Comparison of ENCODE assay signal across 8 cellular contexts in genomic region chr1:212792396-212792908, GRCh38. TPM values are rescaled to one million over a fixed set of nuclear protein-coding genes. Genes with fewer than 3 reads are reported as not detected.
A peak's percentile ranks its signal among the peaks of the same experiment; 100 is the strongest.
DNase-seq lines count a peak whose midpoint lies in the region; ATAC-seq and TF ChIP-seq lines count a peak whose summit lies in the region.

No MANE protein-coding gene starts in this region.

- peak overlapping the region; percentile 99 for H3K4me3 Mint-ChIP-seq in activated CD4-positive, alpha-beta T cell treated with anti-CD3 and anti-CD28 coated beads, Interleukin-2, amount 10 ng/mL, durations not matched to agents 7 days and 5 days

- H3K36me3 ChIP-seq in adrenal gland (replicated peaks in 1 of 2) (peaks cover 0 to 12% of the 10 kb centered on the region in 2 donors), left lung (peaks cover 0 to 14% of the 10 kb centered on the region in 2 donors), thymus (ENCODE audit: control insufficient read depth, insufficient read depth) (peaks cover 3% of the 10 kb centered on the region)

- 14 to 25% (median 16%) methylated on average over 13 to 16 of the region's 16 CpGs for WGBS in adrenal gland, 4 donors
- 28% methylated on average over 16 of the region's 16 CpGs for WGBS in thymus

- H3K4me3 ChIP-seq in adrenal gland: peak overlapping the region; percentile 21 to 87 (median 56)
- H3K4me3 ChIP-seq in left lung: peak overlapping the region; percentile 80 to 93
- H3K4me3 ChIP-seq in thymus (ENCODE audit: low read length): peak overlapping the region; percentile 80

- H3K36me3 Mint-ChIP-seq in activated CD4-positive, alpha-beta T cell treated with anti-CD3 and anti-CD28 coated beads, Interleukin-2, amount 10 ng/mL, durations not matched to agents 7 days and 5 days (ENCODE audit: low read depth): peaks cover 31% of the 10 kb centered on the region

- DNase-seq in activated CD4-positive, alpha-beta T cell treated with anti-CD3 and anti-CD28 coated beads, Interleukin-2, amount 10 ng/mL, durations not matched to agents 7 days and 5 days: no peak
- no peak for DNase-seq in activated CD4-positive, alpha-beta T cell treated with anti-CD3 and anti-CD28 coated beads, Interleukin-2, amount 50 U/mL, for 1 hour
- DNase-seq in adrenal gland (no peak), left lung (no peak), HuH-7.5 (ENCODE audit: low spot score) (no peak), GM19240 (ENCODE audit: insufficient read length, low spot score) (no peak)

- no peaks in the 10 kb centered on the region for H3K27me3 Mint-ChIP-seq in activated CD4-positive, alpha-beta T cell treated with anti-CD3 and anti-CD28 coated beads, Interleukin-2, amount 10 ng/mL, durations not matched to agents 7 days and 5 days

- H3K27ac Mint-ChIP-seq in activated CD4-positive, alpha-beta T cell treated with anti-CD3 and anti-CD28 coated beads, Interleukin-2, amount 10 ng/mL, durations not matched to agents 7 days and 5 days: peak overlapping the region; percentile 99

- no peak for TF ChIP-seq POLR2A in adrenal gland (IDR thresholded peaks at IDR 0.05)

- peaks cover 41% of the 10 kb centered on the region for H3K4me1 Mint-ChIP-seq in activated CD4-positive, alpha-beta T cell treated with anti-CD3 and anti-CD28 coated beads, Interleukin-2, amount 10 ng/mL, durations not matched to agents 7 days and 5 days

- TF ChIP-seq CTCF in adrenal gland (IDR thresholded peaks at IDR 0.05): no peak
- no peak for TF ChIP-seq CTCF in left lung (IDR thresholded peaks at IDR 0.05)

- H3K4me1 ChIP-seq in adrenal gland (replicated peaks in 1 of 2) (peaks cover 10 to 28% of the 10 kb centered on the region in 2 donors), left lung (peaks cover 11 to 56% of the 10 kb centered on the region in 2 donors), thymus (ENCODE audit: control insufficient read depth, insufficient read depth, low read length) (peaks cover 2% of the 10 kb centered on the region)

- CTCF ChIA-PET in activated CD4-positive, alpha-beta T cell treated with anti-CD3 and anti-CD28 coated beads, Interleukin-2, amount 10 ng/mL, durations not matched to agents 7 days and 5 days (lab: Charles Lee): interaction anchor here (0.7 to 1.4 kb wide), 4 partner anchors 13 to 315 kb away, joined by 3 to 7 read pairs (median 3); no protein-coding TSS in a partner anchor

- H3K27ac ChIP-seq in adrenal gland (peak overlapping the region; percentile 59 to 96 (median 90)), left lung (peak overlapping the region; percentile 95 to 98), thymus (ENCODE audit: low read depth) (peak overlapping the region; percentile 81)

- intact Hi-C loops in adrenal gland (cut with DNase I) (no loop called here), left lung (cut with DNase I) (no loop called here)

- POLR2A ChIA-PET in activated CD4-positive, alpha-beta T cell treated with anti-CD3 and anti-CD28 coated beads, Interleukin-2, amount 10 ng/mL, durations not matched to agents 7 days and 5 days (lab: Charles Lee): no interaction called here

- H3K9me3 ChIP-seq in adrenal gland (replicated peaks in 1 of 3): no peaks in the 10 kb centered on the region
- no peaks in the 10 kb centered on the region for H3K9me3 ChIP-seq in left lung
- H3K9me3 ChIP-seq in thymus (ENCODE audit: control insufficient read depth): no peaks in the 10 kb centered on the region

- H3K27me3 ChIP-seq in adrenal gland (no peaks in the 10 kb centered on the region), left lung (no peaks in the 10 kb centered on the region), thymus (ENCODE audit: control insufficient read depth, insufficient read depth) (no peaks in the 10 kb centered on the region)

- ATAC-seq in left lung (no peak), HG03571 (IDR thresholded peaks at IDR 0.05; ENCODE audit: unreplicated experiment) (no peak)

- H3K9me3 Mint-ChIP-seq in activated CD4-positive, alpha-beta T cell treated with anti-CD3 and anti-CD28 coated beads, Interleukin-2, amount 10 ng/mL, durations not matched to agents 7 days and 5 days: peaks cover 3% of the 10 kb centered on the region

RNA-seq across cellular contexts. Expression of gene TATDN3, which starts 0.8 kb away (rescaled TPM):
- 10 to 100 TPM; 15.3 to 17.4 TPM for total RNA-seq in activated CD4-positive, alpha-beta T cell treated with anti-CD3 and anti-CD28 coated beads, Interleukin-2, amount 10 ng/mL, durations not matched to agents 7 days and 5 days
- total RNA-seq in adrenal gland: 10 to 100 TPM; 10.2 to 37.9 (median 21.7) TPM
- polyA plus RNA-seq in adrenal gland: 10 to 100 TPM; 13.6 to 20.2 (median 19.1) TPM
- total RNA-seq in left lung: 10 to 100 TPM; 10.4 to 13.4 TPM
- 19.1 TPM for polyA plus RNA-seq in thymus

RNA-seq across cellular contexts. Expression of gene NSL1, which starts 0.9 kb away (rescaled TPM):
- total RNA-seq in activated CD4-positive, alpha-beta T cell treated with anti-CD3 and anti-CD28 coated beads, Interleukin-2, amount 10 ng/mL, durations not matched to agents 7 days and 5 days: 10 to 100 TPM; 42.8 to 46.0 TPM
- total RNA-seq in adrenal gland: 10 to 100 TPM; 21.8 to 90.9 (median 31.6) TPM
- polyA plus RNA-seq in adrenal gland: 10 to 100 TPM; 10.6 to 23.2 (median 17.6) TPM
- total RNA-seq in left lung: 10 to 100 TPM; 31.1 to 33.5 TPM
- polyA plus RNA-seq in thymus: 23.8 TPM

RNA-seq across cellular contexts. Expression of gene SPATA45, which starts 55.0 kb away (rescaled TPM):
- total RNA-seq in activated CD4-positive, alpha-beta T cell treated with anti-CD3 and anti-CD28 coated beads, Interleukin-2, amount 10 ng/mL, durations not matched to agents 7 days and 5 days: under 1 TPM in 1 of 2 experiments, not detected in 1; 0.45 TPM
- total RNA-seq in adrenal gland (under 1 TPM in 1 of 8 donors, not detected in 7; 0.56 TPM), left lung (not detected)
- polyA plus RNA-seq in adrenal gland (not detected), thymus (0.18 TPM)
